12 cellular contexts compared by ENCODE assay signal in the genomic region with DNA sequence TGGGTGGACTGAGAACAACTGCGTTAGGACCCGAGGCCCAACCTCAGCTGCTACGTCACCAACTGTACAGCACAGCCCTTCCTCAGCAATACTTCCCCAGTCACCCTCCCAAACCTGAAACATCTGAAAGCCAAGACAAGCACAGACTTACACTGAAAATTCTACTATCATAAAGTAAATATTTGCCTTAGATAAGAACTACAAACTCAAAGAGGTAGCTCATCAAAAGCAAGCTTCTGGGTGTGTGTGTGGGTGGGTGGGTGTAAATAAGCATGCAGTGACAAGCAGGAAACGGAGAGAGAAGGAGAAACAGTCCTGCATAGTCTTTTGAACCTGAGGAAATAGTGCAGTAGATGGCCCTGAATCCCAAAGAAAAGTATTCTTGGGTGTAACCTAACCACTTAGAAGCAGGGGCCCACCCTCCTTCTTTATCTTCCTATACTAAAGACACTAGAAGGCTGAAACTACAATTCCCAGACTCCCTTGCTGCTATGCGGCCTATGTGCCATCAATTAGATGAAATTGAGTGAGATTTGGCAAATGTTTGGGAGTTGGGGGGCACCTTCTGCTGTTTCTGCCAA. TPM values are rescaled to one million over a fixed set of nuclear protein-coding genes. Genes with fewer than 3 reads are reported as not detected.
DNase-seq lines count a peak whose midpoint lies in the region; ATAC-seq, FAIRE-seq and TF ChIP-seq lines count a peak whose summit lies in the region.
"Had no signal": no experiment of that assay in that cellular context is flagged by ENCODE, and none has a peak within 500 bp of the region (broad histone marks: within the 10 kb centered on the region; RNA-seq: fewer than 3 reads in every experiment).

No MANE protein-coding gene starts in this region.

- H3K27ac ChIP-seq in SJCRH30 (peak overlapping the region; percentile 32), foreskin keratinocyte (peak overlapping the region; percentile 86)

- no peaks in the 10 kb centered on the region for H3K27me3 Mint-ChIP-seq in activated CD8-positive, alpha-beta T cell treated with anti-CD3 and anti-CD28 coated beads for 36 hours
- H3K27me3 Mint-ChIP-seq in activated CD8-positive, alpha-beta T cell treated with anti-CD3 and anti-CD28 coated beads, Interleukin-2, amount 10 ng/mL, durations not matched to agents 7 days and 5 days (ENCODE audit: low read depth), result no peaks in the 10 kb centered on the region

- H3K27me3 ChIP-seq in SJCRH30 (no peaks in the 10 kb centered on the region), foreskin keratinocyte (no peaks in the 10 kb centered on the region)

- H3K36me3 Mint-ChIP-seq in activated CD8-positive, alpha-beta T cell treated with anti-CD3 and anti-CD28 coated beads for 36 hours (ENCODE audit: low read depth), result peaks cover 10% of the 10 kb centered on the region
- peaks cover 3% of the 10 kb centered on the region for H3K36me3 Mint-ChIP-seq in activated CD8-positive, alpha-beta T cell treated with anti-CD3 and anti-CD28 coated beads, Interleukin-2, amount 10 ng/mL, durations not matched to agents 7 days and 5 days (ENCODE audit: low read depth)
- H3K36me3 Mint-ChIP-seq in stimulated activated effector memory CD8-positive, alpha-beta T cell treated with anti-CD3 and anti-CD28 coated beads, Interleukin-12 subunit alpha, Interleukin-12 subunit beta, amount 100 ng/mL, for 72 hours, result peaks cover 5% of the 10 kb centered on the region

- DNase-seq in activated CD8-positive, alpha-beta T cell treated with anti-CD3 and anti-CD28 coated beads for 36 hours, result peak; percentile 38
- no peak for DNase-seq in activated CD8-positive, alpha-beta T cell treated with anti-CD3 and anti-CD28 coated beads, Interleukin-2, amount 10 ng/mL, durations not matched to agents 7 days and 5 days
- DNase-seq in SJCRH30 (no peak), foreskin keratinocyte (peak in 1 of 2 donors; percentile 32), urothelium cell line (ENCODE audit: low spot score) (no peak)
- DNase-seq in stimulated activated effector memory CD8-positive, alpha-beta T cell treated with anti-CD3 and anti-CD28 coated beads, Interleukin-12 subunit alpha, Interleukin-12 subunit beta, amount 100 ng/mL, for 72 hours (ENCODE audit: low spot score in 2 of 2), result no peak
- DNase-seq in stimulated activated CD4-positive, alpha-beta T cell treated with anti-CD3 and anti-CD28 coated beads, Interleukin-2, amount 100 ng/mL, for 48 hours, result no peak
- DNase-seq: activated gamma-delta T cell treated with Interleukin-2 at 50 U/mL for 16 hours, Kasumi-1, T-helper 9 cell had no signal

- H3K36me3 ChIP-seq in SJCRH30, result no peaks in the 10 kb centered on the region

- FAIRE-seq in urothelium cell line (lab: Jason Lieb, UNC), result no peak
- FAIRE-seq: endometrium had no signal

- H3K4me3 ChIP-seq in SJCRH30, result no peak overlapping the region

- H3K27ac Mint-ChIP-seq in activated CD8-positive, alpha-beta T cell treated with anti-CD3 and anti-CD28 coated beads for 36 hours, result peak overlapping the region; percentile 80
- H3K27ac Mint-ChIP-seq in activated CD8-positive, alpha-beta T cell treated with anti-CD3 and anti-CD28 coated beads, Interleukin-2, amount 10 ng/mL, durations not matched to agents 7 days and 5 days, result no peak overlapping the region
- peak overlapping the region; percentile 84 for H3K27ac Mint-ChIP-seq in stimulated activated effector memory CD8-positive, alpha-beta T cell treated with anti-CD3 and anti-CD28 coated beads, Interleukin-12 subunit alpha, Interleukin-12 subunit beta, amount 100 ng/mL, for 72 hours

- POLR2A ChIA-PET in activated CD8-positive, alpha-beta T cell treated with anti-CD3 and anti-CD28 coated beads for 36 hours (lab: Charles Lee), result interaction anchor here (0.9 kb wide), 1 partner anchor 19 kb away, joined by 3 read pairs; no protein-coding TSS in a partner anchor
- POLR2A ChIA-PET in activated CD8-positive, alpha-beta T cell treated with anti-CD3 and anti-CD28 coated beads, Interleukin-2, amount 10 ng/mL, durations not matched to agents 7 days and 5 days (lab: Charles Lee), result no interaction called here

- no peaks in the 10 kb centered on the region for H3K9me3 ChIP-seq in SJCRH30 (replicated peaks)

- no peaks in the 10 kb centered on the region for H3K9me3 Mint-ChIP-seq in activated CD8-positive, alpha-beta T cell treated with anti-CD3 and anti-CD28 coated beads for 36 hours
- H3K9me3 Mint-ChIP-seq in activated CD8-positive, alpha-beta T cell treated with anti-CD3 and anti-CD28 coated beads, Interleukin-2, amount 10 ng/mL, durations not matched to agents 7 days and 5 days (ENCODE audit: insufficient read depth), result no peaks in the 10 kb centered on the region
- H3K9me3 Mint-ChIP-seq in stimulated activated effector memory CD8-positive, alpha-beta T cell treated with anti-CD3 and anti-CD28 coated beads, Interleukin-12 subunit alpha, Interleukin-12 subunit beta, amount 100 ng/mL, for 72 hours, result no peaks in the 10 kb centered on the region

- intact Hi-C loops in activated CD8-positive, alpha-beta T cell treated with anti-CD3 and anti-CD28 coated beads for 36 hours (cut with micrococcal nuclease), result no loop called here

- no peak for TF ChIP-seq CTCF in activated CD8-positive, alpha-beta T cell treated with anti-CD3 and anti-CD28 coated beads for 36 hours (IDR thresholded peaks at IDR 0.05)
- TF ChIP-seq CTCF in foreskin keratinocyte (conservative IDR thresholded peaks at IDR 0.05), result no peak

- peak; percentile 8 for ATAC-seq in activated CD8-positive, alpha-beta T cell treated with anti-CD3 and anti-CD28 coated beads for 36 hours
- ATAC-seq in activated CD8-positive, alpha-beta T cell treated with anti-CD3 and anti-CD28 coated beads, Interleukin-2, amount 10 ng/mL, durations not matched to agents 7 days and 5 days, result no peak
- ATAC-seq in foreskin keratinocyte, result no peak
- ATAC-seq in stimulated activated effector memory CD8-positive, alpha-beta T cell treated with anti-CD3 and anti-CD28 coated beads, Interleukin-12 subunit alpha, Interleukin-12 subunit beta, amount 100 ng/mL, for 72 hours, result no peak
- no peak for ATAC-seq in GM19035 (IDR thresholded peaks at IDR 0.05; ENCODE audit: unreplicated experiment)

- H3K4me3 Mint-ChIP-seq in activated CD8-positive, alpha-beta T cell treated with anti-CD3 and anti-CD28 coated beads for 36 hours, result no peak overlapping the region
- no peak overlapping the region for H3K4me3 Mint-ChIP-seq in activated CD8-positive, alpha-beta T cell treated with anti-CD3 and anti-CD28 coated beads, Interleukin-2, amount 10 ng/mL, durations not matched to agents 7 days and 5 days
- H3K4me3 Mint-ChIP-seq in stimulated activated effector memory CD8-positive, alpha-beta T cell treated with anti-CD3 and anti-CD28 coated beads, Interleukin-12 subunit alpha, Interleukin-12 subunit beta, amount 100 ng/mL, for 72 hours, result no peak overlapping the region

- H3K4me1 Mint-ChIP-seq in activated CD8-positive, alpha-beta T cell treated with anti-CD3 and anti-CD28 coated beads for 36 hours (ENCODE audit: low read depth), result peaks cover 43% of the 10 kb centered on the region
- H3K4me1 Mint-ChIP-seq in activated CD8-positive, alpha-beta T cell treated with anti-CD3 and anti-CD28 coated beads, Interleukin-2, amount 10 ng/mL, durations not matched to agents 7 days and 5 days (ENCODE audit: low read depth), result peaks cover 25% of the 10 kb centered on the region
- peaks cover 39% of the 10 kb centered on the region for H3K4me1 Mint-ChIP-seq in stimulated activated effector memory CD8-positive, alpha-beta T cell treated with anti-CD3 and anti-CD28 coated beads, Interleukin-12 subunit alpha, Interleukin-12 subunit beta, amount 100 ng/mL, for 72 hours

- CTCF ChIA-PET in activated CD8-positive, alpha-beta T cell treated with anti-CD3 and anti-CD28 coated beads for 36 hours (lab: Charles Lee), result interaction anchor here (1.6 kb wide), 1 partner anchor 17 kb away, joined by 3 read pairs; no protein-coding TSS in a partner anchor
- CTCF ChIA-PET in activated CD8-positive, alpha-beta T cell treated with anti-CD3 and anti-CD28 coated beads, Interleukin-2, amount 10 ng/mL, durations not matched to agents 7 days and 5 days (lab: Charles Lee), result no interaction called here

- H3K4me1 ChIP-seq in SJCRH30 (peaks cover 49% of the 10 kb centered on the region), foreskin keratinocyte (peaks cover 19% of the 10 kb centered on the region)

RNA-seq across cellular contexts. Expression of gene SLC25A13, which starts 18.7 kb away (rescaled TPM):
- total RNA-seq in activated CD8-positive, alpha-beta T cell treated with anti-CD3 and anti-CD28 coated beads for 36 hours, result 1 to 10 TPM; 7.3 to 9.0 TPM
- 10 to 100 TPM in 1 of 2 experiments, 1 to 10 TPM in 1; 8.9 to 12.0 TPM for total RNA-seq in activated CD8-positive, alpha-beta T cell treated with anti-CD3 and anti-CD28 coated beads, Interleukin-2, amount 10 ng/mL, durations not matched to agents 7 days and 5 days
- 73.5 and 77.1 TPM in 2 replicates for total RNA-seq in SJCRH30 (2014; rRNA removed; shearing (Covaris generic))
- total RNA-seq in foreskin keratinocyte, result 24.2 and 28.3 TPM in 2 replicates
- polyA plus RNA-seq in foreskin keratinocyte, result 10.2 and 13.8 TPM in 2 replicates
